ENCODE assay signal across 9 cellular contexts in the genomic region with DNA sequence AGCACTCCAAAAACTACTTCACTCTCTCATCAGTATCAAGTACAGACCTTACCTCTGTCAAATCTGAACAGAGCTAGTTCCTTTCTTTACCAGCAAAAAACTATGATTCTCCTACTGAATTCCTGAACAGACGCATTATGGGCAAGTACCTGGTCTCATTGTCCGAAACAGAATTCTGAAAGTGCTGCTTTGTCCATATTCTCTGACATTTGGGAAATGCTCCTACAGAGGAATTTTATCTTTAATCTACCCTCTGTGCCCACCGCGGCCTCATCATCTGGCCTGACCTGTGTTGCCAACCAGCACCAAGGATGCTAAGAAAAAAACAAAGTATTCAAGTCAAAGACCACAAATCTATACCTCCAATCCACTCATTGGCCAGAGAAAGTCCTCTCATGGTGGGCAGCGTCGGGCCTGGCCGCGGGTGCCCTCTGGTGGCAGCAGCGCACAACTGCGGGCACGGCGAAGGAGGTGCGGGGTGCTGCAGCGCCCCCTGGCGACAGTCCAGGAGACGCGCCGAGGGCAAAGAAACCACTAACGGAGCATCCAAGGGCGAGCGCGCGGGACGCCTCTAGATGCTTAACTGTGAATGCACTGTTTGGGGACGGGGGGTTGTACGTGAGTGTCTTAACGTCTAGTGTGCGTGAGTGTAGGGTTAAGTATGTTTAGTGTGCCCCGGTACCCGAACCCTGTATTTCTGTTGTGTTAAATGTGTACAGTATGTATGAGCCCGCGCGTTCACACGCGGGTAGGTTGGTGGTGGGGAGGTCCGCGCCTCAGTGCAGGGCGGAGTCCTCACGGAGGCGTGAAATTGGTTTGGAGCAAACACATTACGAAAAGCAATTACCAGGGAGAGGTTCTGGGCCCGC. TPM values are rescaled to one million over a fixed set of nuclear protein-coding genes. Genes with fewer than 3 reads are reported as not detected.
DNase-seq lines count a peak whose midpoint lies in the region; ATAC-seq and TF ChIP-seq lines count a peak whose summit lies in the region.
"Had no signal": no experiment of that assay in that cellular context is flagged by ENCODE, and none has a peak within 500 bp of the region (broad histone marks: within the 10 kb centered on the region; RNA-seq: fewer than 3 reads in every experiment).

No MANE protein-coding gene starts in this region.

- H3K23ac ChIP-seq in neuronal stem cell (ENCODE audit: low read depth, low read length, poor library complexity): no peak overlapping the region

- peak overlapping the region; percentile 44 for H2AK5ac ChIP-seq in neuronal stem cell (ENCODE audit: low read depth, low read length)

- no CpG with 5 or more reads among the region's 42 CpGs for WGBS in neuronal stem cell (ENCODE audit: extremely low coverage in 2 of 2, insufficient read length in 2 of 2, insufficient replicate concordance in 1 of 2), 2 donors
- WGBS in stomach, 5 donors: 20 to 37% (median 21%) methylated on average over 26 to 42 of the region's 42 CpGs

- H4K91ac ChIP-seq in neuronal stem cell (ENCODE audit: low read depth, low read length, poor library complexity): no peak overlapping the region

- H3K27me3 ChIP-seq in HL-60 (ENCODE audit: insufficient read depth, poor library complexity, severe bottlenecking): peaks cover 22% of the 10 kb centered on the region
- H3K27me3 ChIP-seq in neuronal stem cell (ENCODE audit: control insufficient read depth in 3 of 3, insufficient read depth in 3 of 3, low read depth in 1 of 3, low read length in 3 of 3): peaks cover 6 to 57% (median 36%) of the 10 kb centered on the region in 3 experiments
- H3K27me3 ChIP-seq in stomach: peaks cover 0 to 95% (median 51%) of the 10 kb centered on the region in 3 donors

- no peak overlapping the region for H2AFZ ChIP-seq in neuronal stem cell (ENCODE audit: low read length)

- no peak overlapping the region for H2BK5ac ChIP-seq in neuronal stem cell (ENCODE audit: low read length)

- no peak overlapping the region for H3K9ac ChIP-seq in neuronal stem cell (ENCODE audit: low read depth, low read length, poor library complexity)

- H3K4me1 ChIP-seq in neuronal stem cell (ENCODE audit: control insufficient read depth in 2 of 2, insufficient read depth in 1 of 2, low read depth in 1 of 2, low read length in 2 of 2): peaks cover 0 to 14% of the 10 kb centered on the region in 2 donors
- peaks cover 8 to 21% (median 14%) of the 10 kb centered on the region in 4 donors for H3K4me1 ChIP-seq in stomach

- no peak overlapping the region for H2BK120ac ChIP-seq in neuronal stem cell (ENCODE audit: low read depth, low read length)

- TF ChIP-seq EP300 in stomach (IDR thresholded peaks at IDR 0.05): no peak

- H3K18ac ChIP-seq in neuronal stem cell (ENCODE audit: low read length): no peak overlapping the region

- ATAC-seq in GM19043 (IDR thresholded peaks at IDR 0.05; ENCODE audit: low read depth, unreplicated experiment): peak; percentile 67

- H3K79me1 ChIP-seq in neuronal stem cell (ENCODE audit: low read depth, low read length): no peaks in the 10 kb centered on the region

- H3K4ac ChIP-seq in neuronal stem cell (ENCODE audit: low read length): no peak overlapping the region

- no peak overlapping the region for H3K4me2 ChIP-seq in neuronal stem cell (ENCODE audit: insufficient read depth, low read length, poor library complexity, severe bottlenecking)

- no peak overlapping the region for H3K14ac ChIP-seq in neuronal stem cell (ENCODE audit: low read length)

- no peak overlapping the region for H2BK15ac ChIP-seq in neuronal stem cell (ENCODE audit: low read length)

- intact Hi-C loops in stomach (cut with DNase I; ENCODE audit: low total_unique reads): no loop called here

- no peaks in the 10 kb centered on the region for H3K36me3 ChIP-seq in neuronal stem cell (replicated peaks in 1 of 2; ENCODE audit: control insufficient read depth in 2 of 2, insufficient read depth in 2 of 2, low read length in 2 of 2)
- no peaks in the 10 kb centered on the region for H3K36me3 ChIP-seq in stomach

- H2BK12ac ChIP-seq in neuronal stem cell (ENCODE audit: low read length): no peak overlapping the region

- H3K4me3 ChIP-seq in HL-60 (replicated peaks; ENCODE audit: insufficient read depth, low read length) (no peak overlapping the region), neuronal stem cell (ENCODE audit: low read length in 2 of 2) (no peak overlapping the region), stomach (no peak overlapping the region)
- H3K4me3 ChIP-seq: SK-N-MC had no signal

- DNase-seq in HL-60 (ENCODE audit: low read depth in 1 of 2, low spot score in 1 of 2): peak; percentile 50 to 69
- peak; percentile 85 for DNase-seq in activated T-cell treated with anti-CD3 and anti-CD28 coated beads, Interleukin-2, amount 50 U/mL, for 1 hour
- DNase-seq in fibroblast of gingiva (ENCODE audit: low read depth): peak; percentile 40
- DNase-seq in neuronal stem cell (ENCODE audit: low spot score): peak; percentile 78
- peak; percentile 85 for DNase-seq in stomach

- H3K9me3 ChIP-seq in neuronal stem cell (replicated peaks in 1 of 2; ENCODE audit: control insufficient read depth in 2 of 2, insufficient read depth in 1 of 2, low read depth in 1 of 2, low read length in 2 of 2) (peaks cover 0 to 12% of the 10 kb centered on the region in 2 donors), stomach (no peaks in the 10 kb centered on the region)

- H3K27ac ChIP-seq in C4-2B: no peak overlapping the region
- no peak overlapping the region for H3K27ac ChIP-seq in HL-60 (replicated peaks)
- H3K27ac ChIP-seq in neuronal stem cell (replicated peaks; ENCODE audit: low read length): no peak overlapping the region
- H3K27ac ChIP-seq in stomach: no peak overlapping the region
- H3K27ac ChIP-seq: SK-N-MC had no signal

- no peak for TF ChIP-seq POLR2A in stomach (IDR thresholded peaks at IDR 0.05)

- peak; percentile 100 for TF ChIP-seq CTCF in C4-2B (conservative IDR thresholded peaks at IDR 0.05)
- peak; percentile 99 for TF ChIP-seq CTCF in HL-60 (IDR thresholded peaks at IDR 0.05; ENCODE audit: insufficient read depth, low read length)
- TF ChIP-seq CTCF in stomach (IDR thresholded peaks at IDR 0.05): peak in 6 of 7 experiments; percentile 83 to 100 (median 100)

- no peak overlapping the region for H4K8ac ChIP-seq in neuronal stem cell (ENCODE audit: low read depth, low read length)

TF ChIP-seq in PFSK-1, 5 proteins besides CTCF, POLR2A, EP300 and RAD21:
- TF ChIP-seq POLR2AphosphoS5 (IDR thresholded peaks at IDR 0.05; ENCODE audit: low read depth, low read length) (no peak), FOXP2 (optimal IDR thresholded peaks at IDR 0.05; ENCODE audit: borderline replicate concordance, extremely low read depth, extremely low read length, insufficient read depth) (peak; percentile 95), TAF1 (IDR thresholded peaks at IDR 0.05; ENCODE audit: borderline replicate concordance, insufficient read depth, low read length) (no peak), SIN3A (IDR thresholded peaks at IDR 0.05; ENCODE audit: borderline replicate concordance, insufficient read depth, low read length) (no peak)
- TF ChIP-seq, protein P1, sequence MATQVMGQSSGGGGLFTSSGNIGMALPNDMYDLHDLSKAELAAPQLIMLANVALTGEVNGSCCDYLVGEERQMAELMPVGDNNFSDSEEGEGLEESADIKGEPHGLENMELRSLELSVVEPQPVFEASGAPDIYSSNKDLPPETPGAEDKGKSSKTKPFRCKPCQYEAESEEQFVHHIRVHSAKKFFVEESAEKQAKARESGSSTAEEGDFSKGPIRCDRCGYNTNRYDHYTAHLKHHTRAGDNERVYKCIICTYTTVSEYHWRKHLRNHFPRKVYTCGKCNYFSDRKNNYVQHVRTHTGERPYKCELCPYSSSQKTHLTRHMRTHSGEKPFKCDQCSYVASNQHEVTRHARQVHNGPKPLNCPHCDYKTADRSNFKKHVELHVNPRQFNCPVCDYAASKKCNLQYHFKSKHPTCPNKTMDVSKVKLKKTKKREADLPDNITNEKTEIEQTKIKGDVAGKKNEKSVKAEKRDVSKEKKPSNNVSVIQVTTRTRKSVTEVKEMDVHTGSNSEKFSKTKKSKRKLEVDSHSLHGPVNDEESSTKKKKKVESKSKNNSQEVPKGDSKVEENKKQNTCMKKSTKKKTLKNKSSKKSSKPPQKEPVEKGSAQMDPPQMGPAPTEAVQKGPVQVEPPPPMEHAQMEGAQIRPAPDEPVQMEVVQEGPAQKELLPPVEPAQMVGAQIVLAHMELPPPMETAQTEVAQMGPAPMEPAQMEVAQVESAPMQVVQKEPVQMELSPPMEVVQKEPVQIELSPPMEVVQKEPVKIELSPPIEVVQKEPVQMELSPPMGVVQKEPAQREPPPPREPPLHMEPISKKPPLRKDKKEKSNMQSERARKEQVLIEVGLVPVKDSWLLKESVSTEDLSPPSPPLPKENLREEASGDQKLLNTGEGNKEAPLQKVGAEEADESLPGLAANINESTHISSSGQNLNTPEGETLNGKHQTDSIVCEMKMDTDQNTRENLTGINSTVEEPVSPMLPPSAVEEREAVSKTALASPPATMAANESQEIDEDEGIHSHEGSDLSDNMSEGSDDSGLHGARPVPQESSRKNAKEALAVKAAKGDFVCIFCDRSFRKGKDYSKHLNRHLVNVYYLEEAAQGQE (IDR thresholded peaks at IDR 0.05; ENCODE audit: insufficient read depth in 1 of 2, low read depth in 2 of 2, low read length in 2 of 2): 0 out of 4 replicates have a peak, but pooled peaks of 1 of the 2 experiments have one; percentile 16
TF ChIP-seq in PFSK-1: peak in this region for 2.

RNA-seq across cellular contexts. Expression of a gene that starts 5.0 kb away (rescaled TPM):
- not detected for polyA plus RNA-seq in PFSK-1 (2012; ENCODE audit: insufficient read length, low read depth)
- polyA plus RNA-seq in neuronal stem cell (2013, experiment 1 of 2): 0.10 TPM
- 0.07 TPM for polyA plus RNA-seq in neuronal stem cell (2013, experiment 2 of 2)
- total RNA-seq in stomach: not detected
- not detected for polyA plus RNA-seq in stomach

RNA-seq across cellular contexts. Expression of a gene that starts 14.5 kb away (rescaled TPM):
- not detected for polyA plus RNA-seq in PFSK-1 (2012; ENCODE audit: insufficient read length, low read depth)
- polyA plus RNA-seq in neuronal stem cell (2013, experiment 1 of 2): not detected
- polyA plus RNA-seq in neuronal stem cell (2013, experiment 2 of 2): not detected
- total RNA-seq in stomach: not detected
- under 1 TPM in 1 of 3 donors, not detected in 2; 0.05 TPM for polyA plus RNA-seq in stomach

RNA-seq across cellular contexts. Expression of a gene that starts 37.8 kb away (rescaled TPM):
- not detected for polyA plus RNA-seq in PFSK-1 (2012; ENCODE audit: insufficient read length, low read depth)
- polyA plus RNA-seq in neuronal stem cell (2013, experiment 1 of 2): not detected
- not detected for polyA plus RNA-seq in neuronal stem cell (2013, experiment 2 of 2)
- total RNA-seq in stomach: not detected
- not detected for polyA plus RNA-seq in stomach

RNA-seq across cellular contexts. Expression of a gene that starts 54.5 kb away (rescaled TPM):
- polyA plus RNA-seq in PFSK-1 (2012; ENCODE audit: insufficient read length, low read depth): 71.1 TPM
- polyA plus RNA-seq in neuronal stem cell (2013, experiment 1 of 2): 19.4 TPM
- polyA plus RNA-seq in neuronal stem cell (2013, experiment 2 of 2): 19.4 TPM
- 10 to 100 TPM in 3 of 5 donors, 1 to 10 TPM in 2; 5.2 to 28.0 (median 13.4) TPM for total RNA-seq in stomach
- polyA plus RNA-seq in stomach: 10 to 100 TPM; 14.3 to 16.3 (median 16.1) TPM

RNA-seq across cellular contexts. Expression of a gene that starts 59.8 kb away (rescaled TPM):
- polyA plus RNA-seq in PFSK-1 (2012; ENCODE audit: insufficient read length, low read depth): 27.3 TPM
- polyA plus RNA-seq in neuronal stem cell (2013, experiment 1 of 2): 8.2 TPM
- 8.7 TPM for polyA plus RNA-seq in neuronal stem cell (2013, experiment 2 of 2)
- total RNA-seq in stomach: 100 to 1,000 TPM in 1 of 5 donors, 10 to 100 TPM in 4; 12.8 to 100 (median 66.9) TPM
- polyA plus RNA-seq in stomach: 10 to 100 TPM in 2 of 3 donors, 1 to 10 TPM in 1; 5.8 to 15.5 (median 13.8) TPM
